Comparison of ENCODE assay signal across 20 cellular contexts in genomic region chr2:121153516-121153915, GRCh38.
A peak's percentile ranks its signal among the peaks of the same experiment; 100 is the strongest.
DNase-seq lines count a peak whose midpoint lies in the region; ATAC-seq, FAIRE-seq and TF ChIP-seq lines count a peak whose summit lies in the region.
"Had no signal": no experiment of that assay in that cellular context is flagged by ENCODE, and none has a peak within 500 bp of the region (broad histone marks: within the 10 kb centered on the region; RNA-seq: fewer than 3 reads in every experiment).

No MANE protein-coding gene starts in this region.

- no peak for TF ChIP-seq EP300 in suprapubic skin (IDR thresholded peaks at IDR 0.05)
- no peak for TF ChIP-seq EP300 in esophagus muscularis mucosa (IDR thresholded peaks at IDR 0.05)

- no peak overlapping the region for H3K9ac ChIP-seq in kidney (ENCODE audit: low read length in 2 of 2)
- H3K9ac ChIP-seq: BLaER1, GM23248 had no signal

- DNase-seq in cardiac septum (ENCODE audit: low spot score) (peak; percentile 60), Right ventricle myocardium superior (no peak), kidney (peak; percentile 37), suprapubic skin (ENCODE audit: low spot score in 2 of 2) (no peak), occipital lobe (lab: John Stamatoyannopoulos, UW) (no peak), esophagus muscularis mucosa (ENCODE audit: extremely low spot score) (no peak)
- DNase-seq: Caco-2; CD4-positive, CD25-positive, alpha-beta regulatory T cell; CD8-positive, alpha-beta T cell; DMS153; DND-41; GM23248; H9 had no signal

- WGBS in suprapubic skin, result 74% methylated on average over 5 of the region's 6 CpGs
- WGBS in esophagus muscularis mucosa, result 85% methylated on average over 6 of the region's 6 CpGs

- no peak overlapping the region for H3K4me3 ChIP-seq in kidney (ENCODE audit: low read length in 2 of 2)
- H3K4me3 ChIP-seq in suprapubic skin, result no peak overlapping the region
- H3K4me3 ChIP-seq in esophagus muscularis mucosa, result no peak overlapping the region
- H3K4me3 ChIP-seq: BLaER1, GM23248 had no signal

- ATAC-seq in Right ventricle myocardium superior (ENCODE audit: poor library complexity), result no peak
- ATAC-seq: CD8-positive, alpha-beta T cell; HCT116 had no signal

- no peak for FAIRE-seq in kidney (lab: Jason Lieb, UNC)
- FAIRE-seq: A204.1, G401.6, GM12892 had no signal

- H3K9me3 ChIP-seq in kidney (ENCODE audit: control insufficient read depth in 1 of 2, low read length in 2 of 2) (peaks cover 3 to 5% of the 10 kb centered on the region in 2 donors), suprapubic skin (peaks cover 8% of the 10 kb centered on the region), esophagus muscularis mucosa (peaks cover 0 to 23% (median 16%) of the 10 kb centered on the region in 4 donors)

- TF ChIP-seq POLR2A in suprapubic skin (IDR thresholded peaks at IDR 0.05), result no peak
- no peak for TF ChIP-seq POLR2A in esophagus muscularis mucosa (IDR thresholded peaks at IDR 0.05; ENCODE audit: low read depth)

- H3K27me3 ChIP-seq in suprapubic skin (no peaks in the 10 kb centered on the region), esophagus muscularis mucosa (no peaks in the 10 kb centered on the region)
- H3K27me3 ChIP-seq: BLaER1 had no signal

- no peak overlapping the region for H3K27ac ChIP-seq in kidney (ENCODE audit: low read depth in 2 of 2, low read length in 2 of 2)
- H3K27ac ChIP-seq in suprapubic skin, result peak overlapping the region; percentile 89
- H3K27ac ChIP-seq in esophagus muscularis mucosa (replicated peaks in 1 of 4), result no peak overlapping the region
- H3K27ac ChIP-seq: 22Rv1, BLaER1, C4-2B, GM23248 had no signal

- intact Hi-C loops in cardiac septum (cut with DNase I) (no loop called here), Right ventricle myocardium superior (cut with DNase I) (no loop called here), kidney (cut with DNase I) (no loop called here), esophagus muscularis mucosa (cut with DNase I) (no loop called here)

- no peak for TF ChIP-seq CTCF in kidney (IDR thresholded peaks at IDR 0.05; ENCODE audit: borderline replicate concordance, extremely low read depth, insufficient read depth)
- no peak for TF ChIP-seq CTCF in suprapubic skin (IDR thresholded peaks at IDR 0.05)
- no peak for TF ChIP-seq CTCF in esophagus muscularis mucosa (IDR thresholded peaks at IDR 0.05)

- H3K36me3 ChIP-seq in kidney (ENCODE audit: control insufficient read depth in 1 of 2, insufficient read depth in 2 of 2, low read length in 2 of 2), result no peaks in the 10 kb centered on the region
- H3K36me3 ChIP-seq in suprapubic skin, result no peaks in the 10 kb centered on the region
- no peaks in the 10 kb centered on the region for H3K36me3 ChIP-seq in esophagus muscularis mucosa
- H3K36me3 ChIP-seq: BLaER1 had no signal

- peaks cover 0 to 3% of the 10 kb centered on the region in 2 donors for H3K4me1 ChIP-seq in kidney (ENCODE audit: control insufficient read depth in 1 of 2, insufficient read depth in 1 of 2, low read depth in 1 of 2, low read length in 2 of 2)
- H3K4me1 ChIP-seq in suprapubic skin, result peaks cover 52% of the 10 kb centered on the region
- peaks cover 0 to 5% (median 0%) of the 10 kb centered on the region in 4 donors for H3K4me1 ChIP-seq in esophagus muscularis mucosa
- H3K4me1 ChIP-seq: BLaER1, Caco-2 had no signal

Comparison
In these comparisons a context has a peak if more than half of its experiments do, and no peak if none do; other contexts are left out.
1. DNase-seq: peak in cardiac septum (single experiment) and kidney (single experiment); none in Right ventricle myocardium superior (single experiment), suprapubic skin (0 of 2), occipital lobe (single experiment) and esophagus muscularis mucosa (single experiment).